1 cellular context compared by ENCODE assay signal in the genomic region with DNA sequence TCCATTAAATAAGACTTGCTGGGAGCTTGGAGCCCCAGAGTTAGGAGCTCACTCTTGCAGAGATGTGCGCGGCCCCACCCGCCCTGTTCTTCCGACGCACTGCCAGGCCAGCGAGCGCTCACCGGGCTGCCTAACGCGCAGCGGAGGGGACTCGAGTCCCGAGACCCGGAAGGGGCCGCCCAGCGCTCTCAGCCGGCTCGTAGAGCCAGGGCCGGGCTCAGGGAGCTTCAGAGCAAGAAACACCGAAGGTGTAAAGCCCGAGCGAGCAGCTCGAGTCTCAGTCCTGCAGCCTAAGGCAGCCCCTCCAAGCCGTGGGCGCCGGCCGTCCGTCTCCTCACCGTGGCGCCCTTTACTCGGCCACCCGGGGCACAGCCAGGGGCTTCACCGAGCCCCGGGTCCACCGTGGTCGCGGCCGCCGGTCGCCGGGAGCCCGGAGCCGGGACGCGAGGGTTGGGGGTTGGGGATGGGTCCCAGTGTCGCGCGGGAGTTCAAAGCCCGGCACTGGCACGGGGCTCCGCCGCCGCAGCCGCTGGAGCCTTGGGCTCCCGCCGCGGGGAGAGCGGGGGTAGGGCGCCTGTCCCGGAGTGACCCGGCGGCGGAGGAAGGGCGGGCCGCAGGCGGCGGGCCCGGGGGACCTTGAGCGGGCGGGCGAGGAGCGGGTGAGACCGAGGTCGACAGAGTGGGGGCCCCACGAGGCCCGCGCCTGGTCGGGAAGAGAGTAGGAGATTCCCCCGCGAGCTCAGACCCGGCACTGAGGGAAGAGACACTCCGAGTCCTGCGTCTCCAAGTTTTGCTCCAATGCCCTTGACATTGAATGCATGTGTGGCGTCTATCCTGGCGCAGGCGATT.
TF ChIP-seq lines count a peak whose summit lies in the region.

No MANE protein-coding gene starts in this region.

TF ChIP-seq in IMR-90, 13 proteins besides CTCF, POLR2A, EP300 and RAD21 (continued from another document):
- TF ChIP-seq, protein P1, sequence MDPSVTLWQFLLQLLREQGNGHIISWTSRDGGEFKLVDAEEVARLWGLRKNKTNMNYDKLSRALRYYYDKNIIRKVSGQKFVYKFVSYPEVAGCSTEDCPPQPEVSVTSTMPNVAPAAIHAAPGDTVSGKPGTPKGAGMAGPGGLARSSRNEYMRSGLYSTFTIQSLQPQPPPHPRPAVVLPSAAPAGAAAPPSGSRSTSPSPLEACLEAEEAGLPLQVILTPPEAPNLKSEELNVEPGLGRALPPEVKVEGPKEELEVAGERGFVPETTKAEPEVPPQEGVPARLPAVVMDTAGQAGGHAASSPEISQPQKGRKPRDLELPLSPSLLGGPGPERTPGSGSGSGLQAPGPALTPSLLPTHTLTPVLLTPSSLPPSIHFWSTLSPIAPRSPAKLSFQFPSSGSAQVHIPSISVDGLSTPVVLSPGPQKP (IDR thresholded peaks at IDR 0.05; ENCODE audit: borderline replicate concordance, low read depth, low read length), result no peak
- TF ChIP-seq CHD1 (IDR thresholded peaks at IDR 0.05; ENCODE audit: low read depth, low read length) (no peak), MXI1 (IDR thresholded peaks at IDR 0.05; ENCODE audit: borderline replicate concordance, low read depth, low read length) (no peak)
TF ChIP-seq in IMR-90: peak in this region for 0.
